In genomic region chr13:98443329-98443728, GRCh38 we compare ENCODE assay signal across 11 cellular contexts.
DNase-seq lines count a peak whose midpoint lies in the region; ATAC-seq and TF ChIP-seq lines count a peak whose summit lies in the region.
"Had no signal": no experiment of that assay in that cellular context is flagged by ENCODE, and none has a peak within 500 bp of the region (broad histone marks: within the 10 kb centered on the region; RNA-seq: fewer than 3 reads in every experiment).

No MANE protein-coding gene starts in this region.

- H3K27ac Mint-ChIP-seq in GM23338: peak overlapping the region; percentile 59; the same call in 1 of the 2 replicates

- H2AFZ ChIP-seq in GM23338: no peak overlapping the region

- H3K36me3 ChIP-seq in GM23338 (ENCODE audit: insufficient read depth): 0 out of 2 replicates have a peak, but pooled peaks cover 4% of the 10 kb centered on the region
- peaks cover 10% of the 10 kb centered on the region; the same call in 1 of the 2 replicates for H3K36me3 ChIP-seq in RWPE2 (ENCODE audit: low read depth)

- H3F3A ChIP-seq in GM23338 (replicated peaks; ENCODE audit: low read depth): no peaks in the 10 kb centered on the region

- TF ChIP-seq CTCF in GM23338 (conservative IDR thresholded peaks at IDR 0.05; ENCODE audit: low read depth in 2 of 2) (no peak), RWPE2 (IDR thresholded peaks at IDR 0.05; ENCODE audit: poor library complexity, severe bottlenecking) (no peak), fibroblast of pulmonary artery (IDR thresholded peaks at IDR 0.05; ENCODE audit: low read length, missing control alignments) (no peak)

- H3K4me1 Mint-ChIP-seq in GM23338: peaks cover 12% of the 10 kb centered on the region

- H3K9me3 Mint-ChIP-seq in GM23338: no peaks in the 10 kb centered on the region; the same call in 2 of the 3 replicates

- H3K9me2 ChIP-seq in GM23338 (ENCODE audit: insufficient read depth): no peaks in the 10 kb centered on the region

- no peak overlapping the region for H3K4me3 ChIP-seq in GM23338
- no peak overlapping the region for H3K4me3 ChIP-seq in RWPE2 (ENCODE audit: severe bottlenecking)
- H3K4me3 ChIP-seq in fibroblast of pulmonary artery (replicated peaks; ENCODE audit: low read depth, low read length): no peak overlapping the region
- H3K4me3 ChIP-seq in skin epidermis: no peak overlapping the region
- H3K4me3 ChIP-seq: adrenal gland, thyroid gland had no signal

- no peaks in the 10 kb centered on the region for H3K9me3 ChIP-seq in RWPE2 (ENCODE audit: severe bottlenecking)
- H3K9me3 ChIP-seq: adrenal gland, thyroid gland had no signal

- H3K27me3 ChIP-seq in GM23338 (ENCODE audit: insufficient read depth): no peaks in the 10 kb centered on the region
- no peaks in the 10 kb centered on the region for H3K27me3 ChIP-seq in RWPE2 (ENCODE audit: insufficient read depth, poor library complexity, severe bottlenecking)
- H3K27me3 ChIP-seq: adrenal gland, thyroid gland had no signal

- no peak for ATAC-seq in GM23338
- peak; percentile 73 for ATAC-seq in RWPE2 (ENCODE audit: low read depth)
- ATAC-seq in GM19351 (IDR thresholded peaks at IDR 0.05; ENCODE audit: unreplicated experiment): no peak

- H3K27ac ChIP-seq in GM23338 (ENCODE audit: low read depth): no peak overlapping the region
- H3K27ac ChIP-seq in RWPE2 (ENCODE audit: poor library complexity, severe bottlenecking): peak overlapping the region; percentile 23
- H3K27ac ChIP-seq in skin epidermis: peak overlapping the region in 13 of 21 experiments; percentile 21 to 76 (median 52)
- H3K27ac ChIP-seq: adrenal gland, thyroid gland had no signal

- H3K4me3 Mint-ChIP-seq in GM23338: no peak overlapping the region

- H3K4me2 ChIP-seq in GM23338: no peak overlapping the region

- no peak for DNase-seq in GM23338 (ENCODE audit: low spot score)
- peak; percentile 85 for DNase-seq in RWPE2 (ENCODE audit: low spot score)
- peak; percentile 60 for DNase-seq in fibroblast of pulmonary artery (ENCODE audit: low read depth)
- no peak for DNase-seq in stimulated activated CD4-positive, alpha-beta T cell treated with anti-CD3 and anti-CD28 coated beads, Interleukin-4, amount 100 ng/mL, for 1 hour
- no peak for DNase-seq in NCI-H2081 (lab: John Stamatoyannopoulos, UW)
- DNase-seq: NK-92 treated with Interleukin-12 subunit alpha and Interleukin-12 subunit beta, amount 100 ng/mL, for 24 hours; stimulated activated CD4-positive, alpha-beta T cell treated with anti-CD3 and anti-CD28 coated beads, Interleukin-1b, Interleukin-23, amount 100 ng/mL, for 48 hours; thyroid gland had no signal

- H3K27me3 Mint-ChIP-seq in GM23338 (ENCODE audit: insufficient read depth, low read depth, poor library complexity): peaks cover 29% of the 10 kb centered on the region

- peaks cover 30% of the 10 kb centered on the region for H3K36me3 Mint-ChIP-seq in GM23338 (ENCODE audit: low read depth)

- H4K20me1 ChIP-seq in GM23338 (replicated peaks; ENCODE audit: insufficient read depth): no peaks in the 10 kb centered on the region

- H3K4me1 ChIP-seq in GM23338 (ENCODE audit: insufficient read depth): peaks cover 5% of the 10 kb centered on the region
- peaks cover 6% of the 10 kb centered on the region for H3K4me1 ChIP-seq in RWPE2 (ENCODE audit: insufficient read depth, poor library complexity, severe bottlenecking)
- H3K4me1 ChIP-seq: adrenal gland had no signal

- H3K79me2 ChIP-seq in GM23338 (replicated peaks; ENCODE audit: insufficient read depth): no peaks in the 10 kb centered on the region

TF ChIP-seq in GM23338, 12 proteins besides CTCF, POLR2A, EP300 and RAD21 (continues in another document):
- TF ChIP-seq REST (IDR thresholded peaks at IDR 0.05; ENCODE audit: unreplicated experiment): no peak
- TF ChIP-seq JUNB (IDR thresholded peaks at IDR 0.05; ENCODE audit: unreplicated experiment): no peak
- TF ChIP-seq ZNF114 (CRISPR knock-in tag; IDR thresholded peaks at IDR 0.05): no peak
- no peak for TF ChIP-seq STAT1 (IDR thresholded peaks at IDR 0.05; ENCODE audit: unreplicated experiment)
- TF ChIP-seq NANOG (IDR thresholded peaks at IDR 0.05; ENCODE audit: borderline replicate concordance): no peak
- no peak for TF ChIP-seq ZNF462 (CRISPR knock-in tag; IDR thresholded peaks at IDR 0.05)
- no peak for TF ChIP-seq CREB1 (CRISPR knock-in tag; IDR thresholded peaks at IDR 0.05; ENCODE audit: low read depth)
- TF ChIP-seq EZH2phosphoT487 (IDR thresholded peaks at IDR 0.05; ENCODE audit: unreplicated experiment): no peak
- no peak for TF ChIP-seq POLR2AphosphoS5 (IDR thresholded peaks at IDR 0.05; ENCODE audit: low read depth)

Comparison
In these comparisons a context has a peak if more than half of its experiments do, and no peak if none do; other contexts are left out.
1. DNase-seq: peak in RWPE2 (single experiment) and fibroblast of pulmonary artery (single experiment); none in GM23338 (single experiment), stimulated activated CD4-positive, alpha-beta T cell treated with anti-CD3 and anti-CD28 coated beads, Interleukin-4, amount 100 ng/mL, for 1 hour (single experiment) and NCI-H2081 (0 of 2).